ENCODE assay signal across 3 cellular contexts in the genomic region with DNA sequence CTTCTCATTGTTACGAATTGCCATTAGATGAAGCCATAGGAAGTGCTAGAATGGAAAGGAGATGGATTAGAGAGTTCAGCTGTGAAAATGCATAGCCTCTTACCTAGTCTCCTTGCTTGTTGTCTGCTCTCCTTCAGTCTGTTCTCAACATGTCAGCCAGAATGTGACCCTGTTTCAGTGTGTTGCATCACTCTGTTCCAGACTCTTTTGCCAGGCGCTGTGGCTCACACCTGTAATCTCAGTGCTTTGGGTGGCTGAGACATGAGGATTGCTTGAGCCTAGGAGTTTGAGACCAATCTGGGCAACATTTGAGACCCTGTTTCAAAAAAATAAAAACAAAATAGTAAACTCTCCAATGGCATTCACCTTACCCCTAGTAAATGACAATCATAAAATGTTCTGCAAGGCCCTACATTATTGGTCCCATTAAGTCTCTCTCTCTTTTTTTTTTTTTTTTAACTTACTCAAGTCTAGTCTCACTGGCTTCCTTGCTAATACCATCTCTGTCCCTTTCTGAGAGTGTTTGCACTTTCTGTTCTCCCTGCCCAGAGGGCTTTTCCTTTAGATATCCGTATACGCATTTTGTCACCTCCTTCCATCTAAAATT.
TF ChIP-seq lines count a peak whose summit lies in the region.

No MANE protein-coding gene starts in this region.

TF ChIP-seq in liver, 16 proteins besides CTCF, POLR2A, EP300 and RAD21:
- TF ChIP-seq, protein P1, sequence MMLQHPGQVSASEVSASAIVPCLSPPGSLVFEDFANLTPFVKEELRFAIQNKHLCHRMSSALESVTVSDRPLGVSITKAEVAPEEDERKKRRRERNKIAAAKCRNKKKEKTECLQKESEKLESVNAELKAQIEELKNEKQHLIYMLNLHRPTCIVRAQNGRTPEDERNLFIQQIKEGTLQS (IDR thresholded peaks at IDR 0.05), result peak; percentile 45
- TF ChIP-seq, protein P2, sequence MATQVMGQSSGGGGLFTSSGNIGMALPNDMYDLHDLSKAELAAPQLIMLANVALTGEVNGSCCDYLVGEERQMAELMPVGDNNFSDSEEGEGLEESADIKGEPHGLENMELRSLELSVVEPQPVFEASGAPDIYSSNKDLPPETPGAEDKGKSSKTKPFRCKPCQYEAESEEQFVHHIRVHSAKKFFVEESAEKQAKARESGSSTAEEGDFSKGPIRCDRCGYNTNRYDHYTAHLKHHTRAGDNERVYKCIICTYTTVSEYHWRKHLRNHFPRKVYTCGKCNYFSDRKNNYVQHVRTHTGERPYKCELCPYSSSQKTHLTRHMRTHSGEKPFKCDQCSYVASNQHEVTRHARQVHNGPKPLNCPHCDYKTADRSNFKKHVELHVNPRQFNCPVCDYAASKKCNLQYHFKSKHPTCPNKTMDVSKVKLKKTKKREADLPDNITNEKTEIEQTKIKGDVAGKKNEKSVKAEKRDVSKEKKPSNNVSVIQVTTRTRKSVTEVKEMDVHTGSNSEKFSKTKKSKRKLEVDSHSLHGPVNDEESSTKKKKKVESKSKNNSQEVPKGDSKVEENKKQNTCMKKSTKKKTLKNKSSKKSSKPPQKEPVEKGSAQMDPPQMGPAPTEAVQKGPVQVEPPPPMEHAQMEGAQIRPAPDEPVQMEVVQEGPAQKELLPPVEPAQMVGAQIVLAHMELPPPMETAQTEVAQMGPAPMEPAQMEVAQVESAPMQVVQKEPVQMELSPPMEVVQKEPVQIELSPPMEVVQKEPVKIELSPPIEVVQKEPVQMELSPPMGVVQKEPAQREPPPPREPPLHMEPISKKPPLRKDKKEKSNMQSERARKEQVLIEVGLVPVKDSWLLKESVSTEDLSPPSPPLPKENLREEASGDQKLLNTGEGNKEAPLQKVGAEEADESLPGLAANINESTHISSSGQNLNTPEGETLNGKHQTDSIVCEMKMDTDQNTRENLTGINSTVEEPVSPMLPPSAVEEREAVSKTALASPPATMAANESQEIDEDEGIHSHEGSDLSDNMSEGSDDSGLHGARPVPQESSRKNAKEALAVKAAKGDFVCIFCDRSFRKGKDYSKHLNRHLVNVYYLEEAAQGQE (IDR thresholded peaks at IDR 0.05), result no peak

TF ChIP-seq in HepG2, 621 proteins besides CTCF, POLR2A, EP300 and RAD21:
- TF ChIP-seq RBM22 (optimal IDR thresholded peaks at IDR 0.05; ENCODE audit: low read length), result no peak
- TF ChIP-seq, protein P3, sequence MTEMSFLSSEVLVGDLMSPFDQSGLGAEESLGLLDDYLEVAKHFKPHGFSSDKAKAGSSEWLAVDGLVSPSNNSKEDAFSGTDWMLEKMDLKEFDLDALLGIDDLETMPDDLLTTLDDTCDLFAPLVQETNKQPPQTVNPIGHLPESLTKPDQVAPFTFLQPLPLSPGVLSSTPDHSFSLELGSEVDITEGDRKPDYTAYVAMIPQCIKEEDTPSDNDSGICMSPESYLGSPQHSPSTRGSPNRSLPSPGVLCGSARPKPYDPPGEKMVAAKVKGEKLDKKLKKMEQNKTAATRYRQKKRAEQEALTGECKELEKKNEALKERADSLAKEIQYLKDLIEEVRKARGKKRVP (CRISPR knock-in tag; IDR thresholded peaks at IDR 0.05), result peak in 1 of 2 experiments; percentile 94; a peak in 2 of 4 replicates

TF ChIP-seq in K562, 482 proteins besides CTCF, POLR2A, EP300 and RAD21 (continues in another document):
- TF ChIP-seq, protein P4, sequence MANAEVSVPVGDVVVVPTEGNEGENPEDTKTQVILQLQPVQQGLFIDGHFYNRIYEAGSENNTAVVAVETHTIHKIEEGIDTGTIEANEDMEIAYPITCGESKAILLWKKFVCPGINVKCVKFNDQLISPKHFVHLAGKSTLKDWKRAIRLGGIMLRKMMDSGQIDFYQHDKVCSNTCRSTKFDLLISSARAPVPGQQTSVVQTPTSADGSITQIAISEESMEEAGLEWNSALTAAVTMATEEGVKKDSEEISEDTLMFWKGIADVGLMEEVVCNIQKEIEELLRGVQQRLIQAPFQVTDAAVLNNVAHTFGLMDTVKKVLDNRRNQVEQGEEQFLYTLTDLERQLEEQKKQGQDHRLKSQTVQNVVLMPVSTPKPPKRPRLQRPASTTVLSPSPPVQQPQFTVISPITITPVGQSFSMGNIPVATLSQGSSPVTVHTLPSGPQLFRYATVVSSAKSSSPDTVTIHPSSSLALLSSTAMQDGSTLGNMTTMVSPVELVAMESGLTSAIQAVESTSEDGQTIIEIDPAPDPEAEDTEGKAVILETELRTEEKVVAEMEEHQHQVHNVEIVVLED (CRISPR knock-in tag; IDR thresholded peaks at IDR 0.05), result no peak
- TF ChIP-seq, protein P5, sequence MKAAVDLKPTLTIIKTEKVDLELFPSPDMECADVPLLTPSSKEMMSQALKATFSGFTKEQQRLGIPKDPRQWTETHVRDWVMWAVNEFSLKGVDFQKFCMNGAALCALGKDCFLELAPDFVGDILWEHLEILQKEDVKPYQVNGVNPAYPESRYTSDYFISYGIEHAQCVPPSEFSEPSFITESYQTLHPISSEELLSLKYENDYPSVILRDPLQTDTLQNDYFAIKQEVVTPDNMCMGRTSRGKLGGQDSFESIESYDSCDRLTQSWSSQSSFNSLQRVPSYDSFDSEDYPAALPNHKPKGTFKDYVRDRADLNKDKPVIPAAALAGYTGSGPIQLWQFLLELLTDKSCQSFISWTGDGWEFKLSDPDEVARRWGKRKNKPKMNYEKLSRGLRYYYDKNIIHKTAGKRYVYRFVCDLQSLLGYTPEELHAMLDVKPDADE (conservative IDR thresholded peaks at IDR 0.05; ENCODE audit: control insufficient read depth, low read depth, low read length), result no peak
- TF ChIP-seq, protein P6, sequence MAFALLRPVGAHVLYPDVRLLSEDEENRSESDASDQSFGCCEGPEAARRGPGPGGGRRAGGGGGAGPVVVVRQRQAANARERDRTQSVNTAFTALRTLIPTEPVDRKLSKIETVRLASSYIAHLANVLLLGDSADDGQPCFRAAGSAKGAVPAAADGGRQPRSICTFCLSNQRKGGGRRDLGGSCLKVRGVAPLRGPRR (CRISPR knock-in tag; IDR thresholded peaks at IDR 0.05), result no peak
- TF ChIP-seq SOX6 (IDR thresholded peaks at IDR 0.05) (peak; percentile 67), RBBP5 (IDR thresholded peaks at IDR 0.05; ENCODE audit: borderline replicate concordance, insufficient read depth, low read length, poor library complexity, severe bottlenecking) (no peak), JUND (IDR thresholded peaks at IDR 0.05; ENCODE audit: borderline replicate concordance, low read depth, low read length) (peak; percentile 83), JUND (tag; IDR thresholded peaks at IDR 0.05; ENCODE audit: borderline replicate concordance, low read depth, low read length) (peak; percentile 54; the same call in 1 of the 3 replicates), TRIM24 (IDR thresholded peaks at IDR 0.05) (peak; percentile 91 to 96), KDM1A (IDR thresholded peaks at IDR 0.05) (no peak), NCOR1 (IDR thresholded peaks at IDR 0.05) (no peak), ETS2 (tag; IDR thresholded peaks at IDR 0.05; ENCODE audit: borderline replicate concordance, poor library complexity, severe bottlenecking) (no peak), ZNF668 (CRISPR knock-in tag; IDR thresholded peaks at IDR 0.05) (peak; percentile 63), FOXP1 (CRISPR knock-in tag; IDR thresholded peaks at IDR 0.05) (no peak), ZNF124 (CRISPR knock-in tag; IDR thresholded peaks at IDR 0.05) (no peak), L3MBTL2 (IDR thresholded peaks at IDR 0.05) (peak; percentile 96), DACH1 (IDR thresholded peaks at IDR 0.05; ENCODE audit: partially characterized antibody) (no peak), TRIM28 (IDR thresholded peaks at IDR 0.05) (no peak)
- TF ChIP-seq, protein P7, sequence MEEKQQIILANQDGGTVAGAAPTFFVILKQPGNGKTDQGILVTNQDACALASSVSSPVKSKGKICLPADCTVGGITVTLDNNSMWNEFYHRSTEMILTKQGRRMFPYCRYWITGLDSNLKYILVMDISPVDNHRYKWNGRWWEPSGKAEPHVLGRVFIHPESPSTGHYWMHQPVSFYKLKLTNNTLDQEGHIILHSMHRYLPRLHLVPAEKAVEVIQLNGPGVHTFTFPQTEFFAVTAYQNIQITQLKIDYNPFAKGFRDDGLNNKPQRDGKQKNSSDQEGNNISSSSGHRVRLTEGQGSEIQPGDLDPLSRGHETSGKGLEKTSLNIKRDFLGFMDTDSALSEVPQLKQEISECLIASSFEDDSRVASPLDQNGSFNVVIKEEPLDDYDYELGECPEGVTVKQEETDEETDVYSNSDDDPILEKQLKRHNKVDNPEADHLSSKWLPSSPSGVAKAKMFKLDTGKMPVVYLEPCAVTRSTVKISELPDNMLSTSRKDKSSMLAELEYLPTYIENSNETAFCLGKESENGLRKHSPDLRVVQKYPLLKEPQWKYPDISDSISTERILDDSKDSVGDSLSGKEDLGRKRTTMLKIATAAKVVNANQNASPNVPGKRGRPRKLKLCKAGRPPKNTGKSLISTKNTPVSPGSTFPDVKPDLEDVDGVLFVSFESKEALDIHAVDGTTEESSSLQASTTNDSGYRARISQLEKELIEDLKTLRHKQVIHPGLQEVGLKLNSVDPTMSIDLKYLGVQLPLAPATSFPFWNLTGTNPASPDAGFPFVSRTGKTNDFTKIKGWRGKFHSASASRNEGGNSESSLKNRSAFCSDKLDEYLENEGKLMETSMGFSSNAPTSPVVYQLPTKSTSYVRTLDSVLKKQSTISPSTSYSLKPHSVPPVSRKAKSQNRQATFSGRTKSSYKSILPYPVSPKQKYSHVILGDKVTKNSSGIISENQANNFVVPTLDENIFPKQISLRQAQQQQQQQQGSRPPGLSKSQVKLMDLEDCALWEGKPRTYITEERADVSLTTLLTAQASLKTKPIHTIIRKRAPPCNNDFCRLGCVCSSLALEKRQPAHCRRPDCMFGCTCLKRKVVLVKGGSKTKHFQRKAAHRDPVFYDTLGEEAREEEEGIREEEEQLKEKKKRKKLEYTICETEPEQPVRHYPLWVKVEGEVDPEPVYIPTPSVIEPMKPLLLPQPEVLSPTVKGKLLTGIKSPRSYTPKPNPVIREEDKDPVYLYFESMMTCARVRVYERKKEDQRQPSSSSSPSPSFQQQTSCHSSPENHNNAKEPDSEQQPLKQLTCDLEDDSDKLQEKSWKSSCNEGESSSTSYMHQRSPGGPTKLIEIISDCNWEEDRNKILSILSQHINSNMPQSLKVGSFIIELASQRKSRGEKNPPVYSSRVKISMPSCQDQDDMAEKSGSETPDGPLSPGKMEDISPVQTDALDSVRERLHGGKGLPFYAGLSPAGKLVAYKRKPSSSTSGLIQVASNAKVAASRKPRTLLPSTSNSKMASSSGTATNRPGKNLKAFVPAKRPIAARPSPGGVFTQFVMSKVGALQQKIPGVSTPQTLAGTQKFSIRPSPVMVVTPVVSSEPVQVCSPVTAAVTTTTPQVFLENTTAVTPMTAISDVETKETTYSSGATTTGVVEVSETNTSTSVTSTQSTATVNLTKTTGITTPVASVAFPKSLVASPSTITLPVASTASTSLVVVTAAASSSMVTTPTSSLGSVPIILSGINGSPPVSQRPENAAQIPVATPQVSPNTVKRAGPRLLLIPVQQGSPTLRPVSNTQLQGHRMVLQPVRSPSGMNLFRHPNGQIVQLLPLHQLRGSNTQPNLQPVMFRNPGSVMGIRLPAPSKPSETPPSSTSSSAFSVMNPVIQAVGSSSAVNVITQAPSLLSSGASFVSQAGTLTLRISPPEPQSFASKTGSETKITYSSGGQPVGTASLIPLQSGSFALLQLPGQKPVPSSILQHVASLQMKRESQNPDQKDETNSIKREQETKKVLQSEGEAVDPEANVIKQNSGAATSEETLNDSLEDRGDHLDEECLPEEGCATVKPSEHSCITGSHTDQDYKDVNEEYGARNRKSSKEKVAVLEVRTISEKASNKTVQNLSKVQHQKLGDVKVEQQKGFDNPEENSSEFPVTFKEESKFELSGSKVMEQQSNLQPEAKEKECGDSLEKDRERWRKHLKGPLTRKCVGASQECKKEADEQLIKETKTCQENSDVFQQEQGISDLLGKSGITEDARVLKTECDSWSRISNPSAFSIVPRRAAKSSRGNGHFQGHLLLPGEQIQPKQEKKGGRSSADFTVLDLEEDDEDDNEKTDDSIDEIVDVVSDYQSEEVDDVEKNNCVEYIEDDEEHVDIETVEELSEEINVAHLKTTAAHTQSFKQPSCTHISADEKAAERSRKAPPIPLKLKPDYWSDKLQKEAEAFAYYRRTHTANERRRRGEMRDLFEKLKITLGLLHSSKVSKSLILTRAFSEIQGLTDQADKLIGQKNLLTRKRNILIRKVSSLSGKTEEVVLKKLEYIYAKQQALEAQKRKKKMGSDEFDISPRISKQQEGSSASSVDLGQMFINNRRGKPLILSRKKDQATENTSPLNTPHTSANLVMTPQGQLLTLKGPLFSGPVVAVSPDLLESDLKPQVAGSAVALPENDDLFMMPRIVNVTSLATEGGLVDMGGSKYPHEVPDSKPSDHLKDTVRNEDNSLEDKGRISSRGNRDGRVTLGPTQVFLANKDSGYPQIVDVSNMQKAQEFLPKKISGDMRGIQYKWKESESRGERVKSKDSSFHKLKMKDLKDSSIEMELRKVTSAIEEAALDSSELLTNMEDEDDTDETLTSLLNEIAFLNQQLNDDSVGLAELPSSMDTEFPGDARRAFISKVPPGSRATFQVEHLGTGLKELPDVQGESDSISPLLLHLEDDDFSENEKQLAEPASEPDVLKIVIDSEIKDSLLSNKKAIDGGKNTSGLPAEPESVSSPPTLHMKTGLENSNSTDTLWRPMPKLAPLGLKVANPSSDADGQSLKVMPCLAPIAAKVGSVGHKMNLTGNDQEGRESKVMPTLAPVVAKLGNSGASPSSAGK (IDR thresholded peaks at IDR 0.05), result peak; percentile 87
- TF ChIP-seq, protein P8, sequence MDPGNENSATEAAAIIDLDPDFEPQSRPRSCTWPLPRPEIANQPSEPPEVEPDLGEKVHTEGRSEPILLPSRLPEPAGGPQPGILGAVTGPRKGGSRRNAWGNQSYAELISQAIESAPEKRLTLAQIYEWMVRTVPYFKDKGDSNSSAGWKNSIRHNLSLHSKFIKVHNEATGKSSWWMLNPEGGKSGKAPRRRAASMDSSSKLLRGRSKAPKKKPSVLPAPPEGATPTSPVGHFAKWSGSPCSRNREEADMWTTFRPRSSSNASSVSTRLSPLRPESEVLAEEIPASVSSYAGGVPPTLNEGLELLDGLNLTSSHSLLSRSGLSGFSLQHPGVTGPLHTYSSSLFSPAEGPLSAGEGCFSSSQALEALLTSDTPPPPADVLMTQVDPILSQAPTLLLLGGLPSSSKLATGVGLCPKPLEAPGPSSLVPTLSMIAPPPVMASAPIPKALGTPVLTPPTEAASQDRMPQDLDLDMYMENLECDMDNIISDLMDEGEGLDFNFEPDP (CRISPR knock-in tag; IDR thresholded peaks at IDR 0.05), result no peak
- TF ChIP-seq, protein P9, sequence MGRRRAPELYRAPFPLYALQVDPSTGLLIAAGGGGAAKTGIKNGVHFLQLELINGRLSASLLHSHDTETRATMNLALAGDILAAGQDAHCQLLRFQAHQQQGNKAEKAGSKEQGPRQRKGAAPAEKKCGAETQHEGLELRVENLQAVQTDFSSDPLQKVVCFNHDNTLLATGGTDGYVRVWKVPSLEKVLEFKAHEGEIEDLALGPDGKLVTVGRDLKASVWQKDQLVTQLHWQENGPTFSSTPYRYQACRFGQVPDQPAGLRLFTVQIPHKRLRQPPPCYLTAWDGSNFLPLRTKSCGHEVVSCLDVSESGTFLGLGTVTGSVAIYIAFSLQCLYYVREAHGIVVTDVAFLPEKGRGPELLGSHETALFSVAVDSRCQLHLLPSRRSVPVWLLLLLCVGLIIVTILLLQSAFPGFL (CRISPR knock-in tag; IDR thresholded peaks at IDR 0.05), result no peak
- TF ChIP-seq, protein P10, sequence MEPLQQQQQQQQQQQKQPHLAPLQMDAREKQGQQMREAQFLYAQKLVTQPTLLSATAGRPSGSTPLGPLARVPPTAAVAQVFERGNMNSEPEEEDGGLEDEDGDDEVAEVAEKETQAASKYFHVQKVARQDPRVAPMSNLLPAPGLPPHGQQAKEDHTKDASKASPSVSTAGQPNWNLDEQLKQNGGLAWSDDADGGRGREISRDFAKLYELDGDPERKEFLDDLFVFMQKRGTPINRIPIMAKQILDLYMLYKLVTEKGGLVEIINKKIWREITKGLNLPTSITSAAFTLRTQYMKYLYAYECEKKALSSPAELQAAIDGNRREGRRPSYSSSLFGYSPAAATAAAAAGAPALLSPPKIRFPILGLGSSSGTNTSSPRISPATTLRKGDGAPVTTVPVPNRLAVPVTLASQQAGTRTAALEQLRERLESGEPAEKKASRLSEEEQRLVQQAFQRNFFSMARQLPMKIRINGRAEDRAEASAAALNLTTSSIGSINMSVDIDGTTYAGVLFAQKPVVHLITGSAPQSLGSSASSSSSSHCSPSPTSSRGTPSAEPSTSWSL (CRISPR knock-in tag; IDR thresholded peaks at IDR 0.05; ENCODE audit: borderline replicate concordance), result no peak
